9 cellular contexts compared by ENCODE assay signal in the genomic region with DNA sequence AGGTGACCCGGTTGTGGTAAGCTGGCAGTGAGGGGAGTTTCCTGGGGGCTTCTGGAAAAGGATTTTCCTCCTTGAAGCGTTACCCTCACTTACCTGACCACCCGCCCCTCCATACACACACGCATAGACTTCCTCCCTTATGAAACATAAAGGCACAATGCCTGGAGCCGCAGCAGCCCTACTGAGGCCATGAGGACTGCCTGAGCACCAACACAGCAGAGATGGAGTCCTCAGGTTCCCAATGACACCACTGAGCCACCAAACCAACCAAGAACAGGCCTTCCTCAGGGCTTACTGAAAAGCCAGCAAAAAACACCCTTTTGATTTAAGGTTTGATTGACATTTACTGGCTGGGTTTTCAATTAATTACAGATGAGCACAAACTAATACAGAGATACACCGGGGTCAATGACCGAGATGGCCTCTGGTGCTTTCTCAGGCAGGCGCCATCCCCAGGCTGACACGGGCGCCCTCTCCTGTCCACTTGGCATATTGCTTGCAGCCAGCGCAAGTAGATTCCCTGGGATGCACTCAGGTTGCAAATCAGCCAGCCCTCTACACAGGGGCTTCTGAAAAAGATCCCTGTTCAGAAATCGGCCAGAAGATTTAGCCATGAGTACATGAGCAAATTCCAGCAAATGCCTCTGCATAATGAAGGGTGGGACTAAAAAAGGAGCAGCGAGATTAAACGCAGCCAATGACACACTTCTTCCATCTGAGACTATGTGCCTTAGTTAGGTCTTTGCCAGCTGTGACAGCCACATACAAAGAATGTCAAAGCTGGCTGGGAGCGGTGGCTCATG. TPM values are rescaled to one million over a fixed set of nuclear protein-coding genes. Genes with fewer than 3 reads are reported as not detected.
DNase-seq lines count a peak whose midpoint lies in the region; ATAC-seq and TF ChIP-seq lines count a peak whose summit lies in the region.
"Had no signal": no experiment of that assay in that cellular context is flagged by ENCODE, and none has a peak within 500 bp of the region (broad histone marks: within the 10 kb centered on the region; RNA-seq: fewer than 3 reads in every experiment).

No MANE protein-coding gene starts in this region.

- peaks cover 6% of the 10 kb centered on the region for H3K36me3 Mint-ChIP-seq in CD4-positive, alpha-beta T cell (ENCODE audit: low read depth)

- no peaks in the 10 kb centered on the region for H3K36me3 ChIP-seq in colonic mucosa

- peak; percentile 62 for ATAC-seq in CD4-positive, alpha-beta T cell (ENCODE audit: poor library complexity)
- ATAC-seq in sciatic nerve (no peak), GM21786 (IDR thresholded peaks at IDR 0.05; ENCODE audit: unreplicated experiment) (no peak)

- CTCF ChIA-PET in CD4-positive, alpha-beta T cell (lab: Charles Lee): interaction anchor here (1.1 kb wide), 1 partner anchor 11 kb away, joined by 3 read pairs; no protein-coding TSS in a partner anchor

- peaks cover 15% of the 10 kb centered on the region for H3K4me1 ChIP-seq in colonic mucosa

- peak; percentile 69 for TF ChIP-seq RAD21 in Ishikawa (IDR thresholded peaks at IDR 0.05; ENCODE audit: low read depth)

- H3K9me3 Mint-ChIP-seq in CD4-positive, alpha-beta T cell: no peaks in the 10 kb centered on the region

- TF ChIP-seq CTCF in CD4-positive, alpha-beta T cell (IDR thresholded peaks at IDR 0.05): peak; percentile 67
- TF ChIP-seq CTCF in colonic mucosa (IDR thresholded peaks at IDR 0.05): peak; percentile 84

- H3K4me1 Mint-ChIP-seq in CD4-positive, alpha-beta T cell (ENCODE audit: low read depth): peaks cover 13% of the 10 kb centered on the region

- H3K4me3 ChIP-seq in colonic mucosa: no peak overlapping the region
- H3K4me3 ChIP-seq: skin epidermis had no signal

- no peaks in the 10 kb centered on the region for H3K9me3 ChIP-seq in CD4-positive, alpha-beta T cell (ENCODE audit: control insufficient read depth, low read length)
- H3K9me3 ChIP-seq in colonic mucosa: no peaks in the 10 kb centered on the region

- no peak overlapping the region for H3K27ac Mint-ChIP-seq in CD4-positive, alpha-beta T cell

- H3K27me3 Mint-ChIP-seq in CD4-positive, alpha-beta T cell: no peaks in the 10 kb centered on the region

- TF ChIP-seq EP300 in Ishikawa (IDR thresholded peaks at IDR 0.05; ENCODE audit: borderline replicate concordance): no peak

- intact Hi-C loops in CD4-positive, alpha-beta T cell (cut with DNase I, micrococcal nuclease): loop anchor here (1.0 to 2.0 kb wide), 2 partner anchors 47 kb away; no protein-coding TSS in a partner anchor
- intact Hi-C loops in colonic mucosa (cut with DNase I) (loop anchor here (5.0 kb wide), 1 partner anchor 43 kb away; no protein-coding TSS in a partner anchor), sciatic nerve (cut with DNase I) (no loop called here)

- no peak overlapping the region for H3K4me3 Mint-ChIP-seq in CD4-positive, alpha-beta T cell

- POLR2A ChIA-PET in CD4-positive, alpha-beta T cell (lab: Charles Lee): no interaction called here

- H3K27me3 ChIP-seq in CD4-positive, alpha-beta T cell (ENCODE audit: control insufficient read depth, insufficient read depth, low read length): no peaks in the 10 kb centered on the region
- H3K27me3 ChIP-seq in colonic mucosa: no peaks in the 10 kb centered on the region

- DNase-seq in CD4-positive, alpha-beta T cell: peak; percentile 27 to 62 (median 46)
- peak; percentile 40 to 57 for DNase-seq in activated CD4-positive, alpha-beta T cell treated with anti-CD3 and anti-CD28 coated beads for 24 hours (ENCODE audit: low read depth in 2 of 2)
- peak; percentile 80 for DNase-seq in colonic mucosa
- peak; percentile 18 for DNase-seq in medulla oblongata (ENCODE audit: extremely low spot score)
- peak; percentile 39 for DNase-seq in stimulated activated CD8-positive, alpha-beta memory T cell treated with anti-CD3 and anti-CD28 coated beads, Interleukin-7, amount 100 ng/mL, for 24 hours (ENCODE audit: low read depth)
- DNase-seq in sciatic nerve (ENCODE audit: low spot score): no peak

- no peak overlapping the region for H3K27ac ChIP-seq in CD4-positive, alpha-beta T cell (ENCODE audit: low read depth, low read length)
- no peak overlapping the region for H3K27ac ChIP-seq in colonic mucosa

- H3K9ac ChIP-seq in colonic mucosa (ENCODE audit: low read depth in 2 of 2, low read length in 2 of 2): no peak overlapping the region

TF ChIP-seq in Ishikawa, 13 proteins besides CTCF, POLR2A, EP300 and RAD21:
- 0 out of 2 replicates have a peak, but pooled peaks have one; percentile 17 for TF ChIP-seq YY1 (IDR thresholded peaks at IDR 0.05; ENCODE audit: low read depth)
- no peak for TF ChIP-seq TCF12 (IDR thresholded peaks at IDR 0.05; ENCODE audit: low read depth)
TF ChIP-seq in Ishikawa: peak in this region for 1.

RNA-seq across cellular contexts. Expression of a gene that starts 14.8 kb away (rescaled TPM):
- total RNA-seq in CD4-positive, alpha-beta T cell: 1 to 10 TPM; 3.1 to 3.2 TPM
- total RNA-seq in colonic mucosa (10 to 100 TPM; 12.4 to 14.8 TPM), sciatic nerve (10.7 TPM)

RNA-seq across cellular contexts. Expression of a gene that starts 32.2 kb away (rescaled TPM):
- not detected for total RNA-seq in CD4-positive, alpha-beta T cell
- 1 to 10 TPM in 1 of 2 donors, under 1 TPM in 1; 0.52 to 2.0 TPM for total RNA-seq in colonic mucosa
- 29.7 TPM for total RNA-seq in sciatic nerve

Comparison
In these comparisons a context has a peak if more than half of its experiments do, and no peak if none do; other contexts are left out.
1. RNA of a gene that starts 32.2 kb away (total RNA-seq): 29.7 TPM in sciatic nerve (single experiment); 0.52 to 2.0 TPM in colonic mucosa and not detected in CD4-positive, alpha-beta T cell; every median in the first group is over 10 times any median in the second.